24 cellular contexts compared by ENCODE assay signal in the genomic region with DNA sequence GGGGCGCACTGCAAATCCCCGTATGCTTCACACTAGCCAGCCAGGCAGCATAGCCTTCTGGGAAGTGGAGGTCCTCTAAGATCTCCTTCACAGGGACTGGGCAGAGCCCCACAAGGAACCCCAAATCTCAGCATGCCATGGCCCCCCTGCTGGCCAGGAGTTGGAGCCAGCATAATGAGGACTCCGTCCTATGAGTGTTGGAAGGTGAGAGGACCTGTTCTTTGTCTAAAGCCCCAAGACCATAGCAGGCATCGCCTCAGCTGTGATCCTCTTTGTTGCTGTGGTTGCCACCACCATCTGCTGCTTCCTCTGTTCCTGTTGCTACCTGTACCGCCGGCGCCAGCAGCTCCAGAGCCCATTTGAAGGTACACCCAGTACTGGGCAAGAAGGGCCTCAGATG. TPM values are rescaled to one million over a fixed set of nuclear protein-coding genes. Genes with fewer than 3 reads are reported as not detected.
DNase-seq lines count a peak whose midpoint lies in the region; ATAC-seq and TF ChIP-seq lines count a peak whose summit lies in the region.
"Had no signal": no experiment of that assay in that cellular context is flagged by ENCODE, and none has a peak within 500 bp of the region (broad histone marks: within the 10 kb centered on the region; RNA-seq: fewer than 3 reads in every experiment).

No MANE protein-coding gene starts in this region.

- no peak overlapping the region for H3K27ac Mint-ChIP-seq in natural killer cell treated with Interleukin-12 subunit alpha and Interleukin-12 subunit beta and Interleukin-15 and Interleukin-18, amount 100 ng/mL, for 72 hours
- H3K27ac Mint-ChIP-seq in natural killer cell (no peak overlapping the region), chondrocyte (ENCODE audit: unreplicated experiment) (peak overlapping the region; percentile 38), progenitor cell of endocrine pancreas (no peak overlapping the region), Caco-2 (ENCODE audit: unreplicated experiment) (no peak overlapping the region)
- H3K27ac Mint-ChIP-seq: activated CD4-positive, alpha-beta T cell treated with anti-CD3 and anti-CD28 coated beads for 36 hours; activated naive CD4-positive, alpha-beta T cell treated with anti-CD3 and anti-CD28 coated beads, Interleukin-2, amount 50 U/mL, for 24 hours; activated T-helper 1 cell treated with anti-CD3 and anti-CD28 coated beads, Interleukin-12 subunit alpha, Interleukin-12 subunit beta, Interleukin-2, Interleukin-4 antibody, amounts not matched to agents 30 ng/mL and 10 ng/mL and 1 ng/mL, durations not matched to agents 14 hours and 24 hours and 36 hours; stimulated activated naive CD8-positive, alpha-beta T cell treated with anti-CD3 and anti-CD28 coated beads, Interleukin-15, amount 100 ng/mL, for 72 hours had no signal

- H3K27me3 ChIP-seq in Caco-2 (replicated peaks; ENCODE audit: control insufficient read depth, insufficient read depth, low read length) = no peaks in the 10 kb centered on the region
- H3K27me3 ChIP-seq: body of pancreas had no signal

- no peaks in the 10 kb centered on the region for H3K36me3 ChIP-seq in Caco-2 (ENCODE audit: control insufficient read depth, insufficient read depth, low read length)

- peaks cover 21 to 23% of the 10 kb centered on the region in 2 donors for H3K27me3 Mint-ChIP-seq in natural killer cell treated with Interleukin-12 subunit alpha and Interleukin-12 subunit beta and Interleukin-15 and Interleukin-18, amount 100 ng/mL, for 72 hours
- H3K27me3 Mint-ChIP-seq in natural killer cell (ENCODE audit: low read depth in 2 of 2) (peaks cover 6 to 41% of the 10 kb centered on the region in 2 donors), chondrocyte (ENCODE audit: low read depth) (no peaks in the 10 kb centered on the region), progenitor cell of endocrine pancreas (peaks cover 43% of the 10 kb centered on the region), Caco-2 (ENCODE audit: insufficient read depth, unreplicated experiment) (no peaks in the 10 kb centered on the region)

- H3K4me1 Mint-ChIP-seq in natural killer cell treated with Interleukin-12 subunit alpha and Interleukin-12 subunit beta and Interleukin-15 and Interleukin-18, amount 100 ng/mL, for 72 hours (ENCODE audit: low read depth in 2 of 2) = peaks cover 0 to 3% of the 10 kb centered on the region in 2 donors
- H3K4me1 Mint-ChIP-seq in natural killer cell (peaks cover 0 to 5% of the 10 kb centered on the region in 2 donors), chondrocyte (ENCODE audit: low read depth) (peaks cover 52% of the 10 kb centered on the region), progenitor cell of endocrine pancreas (ENCODE audit: low read depth) (peaks cover 2% of the 10 kb centered on the region), Caco-2 (ENCODE audit: low read depth, unreplicated experiment) (peaks cover 10% of the 10 kb centered on the region)

- H3K4me3 Mint-ChIP-seq in natural killer cell treated with Interleukin-12 subunit alpha and Interleukin-12 subunit beta and Interleukin-15 and Interleukin-18, amount 100 ng/mL, for 72 hours = no peak overlapping the region
- H3K4me3 Mint-ChIP-seq in natural killer cell (no peak overlapping the region), chondrocyte (ENCODE audit: unreplicated experiment) (no peak overlapping the region), progenitor cell of endocrine pancreas (ENCODE audit: low read depth) (peak overlapping the region; percentile 29), Caco-2 (ENCODE audit: unreplicated experiment) (no peak overlapping the region)

- ATAC-seq in natural killer cell treated with Interleukin-12 subunit alpha and Interleukin-12 subunit beta and Interleukin-15 and Interleukin-18, amount 100 ng/mL, for 72 hours = no peak
- no peak for ATAC-seq in natural killer cell
- ATAC-seq: activated CD4-positive, alpha-beta T cell treated with anti-CD3 and anti-CD28 coated beads for 36 hours; body of pancreas; naive thymus-derived CD4-positive, alpha-beta T cell; stimulated activated naive CD8-positive, alpha-beta T cell treated with anti-CD3 and anti-CD28 coated beads, Interleukin-15, amount 100 ng/mL, for 72 hours had no signal

- no TSS peak for BruUV-seq in Caco-2 (replicated peaks; lab: Mats Ljungman, UMichigan)

- H3K9me3 ChIP-seq in Caco-2 = no peaks in the 10 kb centered on the region
- H3K9me3 ChIP-seq: body of pancreas had no signal

- peaks cover 8% of the 10 kb centered on the region for H3K4me1 ChIP-seq in Caco-2

- intact Hi-C loops in natural killer cell (cut with micrococcal nuclease) (no loop called here), Caco-2 (cut with micrococcal nuclease; ENCODE audit: unreplicated experiment) (no loop called here)

- peak; percentile 34 for DNase-seq in natural killer cell treated with Interleukin-12 subunit alpha and Interleukin-12 subunit beta and Interleukin-15 and Interleukin-18, amount 100 ng/mL, for 72 hours (ENCODE audit: low spot score)
- DNase-seq in natural killer cell (no peak), chondrocyte (ENCODE audit: low spot score) (no peak), progenitor cell of endocrine pancreas (ENCODE audit: low spot score, unreplicated experiment) (no peak), Caco-2 (no peak), NCI-H128 (lab: John Stamatoyannopoulos, UW; ENCODE audit: unreplicated experiment) (no peak)
- no peak for DNase-seq in stimulated activated CD4-positive, alpha-beta T cell treated with anti-CD3 and anti-CD28 coated beads, Interleukin-4, amount 100 ng/mL, for 1 hour
- no peak for DNase-seq in activated CD4-positive, alpha-beta T cell treated with anti-CD3 and anti-CD28 coated beads, Interleukin-2, amount 50 U/mL, for 48 hours
- DNase-seq: ACHN; activated CD4-positive, alpha-beta T cell treated with anti-CD3 and anti-CD28 coated beads for 36 hours; body of pancreas; cortex of kidney; naive thymus-derived CD4-positive, alpha-beta T cell; NCI-H1092 treated with DMSO at 0.1 percent for 48 hours; NCI-H2029 treated with DMSO at 0.1 percent for 48 hours; NCI-H345; NCI-H774; OCI-M1; stimulated activated CD4-positive, alpha-beta T cell treated with anti-CD3 and anti-CD28 coated beads, Interleukin-12 subunit alpha, Interleukin-12 subunit beta, amount 100 ng/mL, for 4 hours; stimulated activated naive CD8-positive, alpha-beta T cell treated with anti-CD3 and anti-CD28 coated beads, Interleukin-15, amount 100 ng/mL, for 72 hours had no signal

- CTCF ChIA-PET in Caco-2 (lab: Charles Lee) = no interaction called here

- POLR2A ChIA-PET in Caco-2 (lab: Charles Lee) = no interaction called here

- H3K36me3 Mint-ChIP-seq in natural killer cell treated with Interleukin-12 subunit alpha and Interleukin-12 subunit beta and Interleukin-15 and Interleukin-18, amount 100 ng/mL, for 72 hours = no peaks in the 10 kb centered on the region
- no peaks in the 10 kb centered on the region for H3K36me3 Mint-ChIP-seq in natural killer cell
- no peaks in the 10 kb centered on the region for H3K36me3 Mint-ChIP-seq in chondrocyte (ENCODE audit: low read depth)
- H3K36me3 Mint-ChIP-seq in progenitor cell of endocrine pancreas (ENCODE audit: insufficient read depth) = no peaks in the 10 kb centered on the region
- no peaks in the 10 kb centered on the region for H3K36me3 Mint-ChIP-seq in Caco-2 (ENCODE audit: insufficient read depth, unreplicated experiment)
- H3K36me3 Mint-ChIP-seq: activated naive CD4-positive, alpha-beta T cell treated with anti-CD3 and anti-CD28 coated beads, Interleukin-2, amount 50 U/mL, for 24 hours; naive thymus-derived CD4-positive, alpha-beta T cell had no signal

- TF ChIP-seq CTCF in natural killer cell (IDR thresholded peaks at IDR 0.05) (no peak), chondrocyte (IDR thresholded peaks at IDR 0.05) (no peak), progenitor cell of endocrine pancreas (IDR thresholded peaks at IDR 0.05; ENCODE audit: unreplicated experiment) (no peak), Caco-2 (IDR thresholded peaks at IDR 0.05; ENCODE audit: insufficient read depth in 1 of 2, low read depth in 1 of 2, low read length in 1 of 2, severe bottlenecking in 1 of 2, unreplicated experiment in 1 of 2) (no peak)

- no peaks in the 10 kb centered on the region for H3K9me3 Mint-ChIP-seq in natural killer cell treated with Interleukin-12 subunit alpha and Interleukin-12 subunit beta and Interleukin-15 and Interleukin-18, amount 100 ng/mL, for 72 hours
- no peaks in the 10 kb centered on the region for H3K9me3 Mint-ChIP-seq in natural killer cell
- H3K9me3 Mint-ChIP-seq in chondrocyte (ENCODE audit: low read depth) = no peaks in the 10 kb centered on the region
- no peaks in the 10 kb centered on the region for H3K9me3 Mint-ChIP-seq in progenitor cell of endocrine pancreas (ENCODE audit: low read depth)
- H3K9me3 Mint-ChIP-seq in Caco-2 (ENCODE audit: unreplicated experiment) = no peaks in the 10 kb centered on the region
- H3K9me3 Mint-ChIP-seq: activated naive CD4-positive, alpha-beta T cell treated with anti-CD3 and anti-CD28 coated beads, Interleukin-2, amount 50 U/mL, for 24 hours; activated T-helper 1 cell treated with anti-CD3 and anti-CD28 coated beads, Interleukin-12 subunit alpha, Interleukin-12 subunit beta, Interleukin-2, Interleukin-4 antibody, amounts not matched to agents 30 ng/mL and 10 ng/mL and 1 ng/mL, durations not matched to agents 14 hours and 24 hours and 36 hours; stimulated activated naive CD8-positive, alpha-beta T cell treated with anti-CD3 and anti-CD28 coated beads, Interleukin-15, amount 100 ng/mL, for 72 hours had no signal

- no peak overlapping the region for H3K4me3 ChIP-seq in Caco-2 (ENCODE audit: low read depth, low read length)
- H3K4me3 ChIP-seq: body of pancreas had no signal

RNA-seq across cellular contexts. Expression of a gene that starts 1.5 kb away (rescaled TPM):
- 1 to 10 TPM; 2.5 TPM for total RNA-seq in natural killer cell treated with Interleukin-12 subunit alpha and Interleukin-12 subunit beta and Interleukin-15 and Interleukin-18, amount 100 ng/mL, for 72 hours
- 1 to 10 TPM in 1 of 3 donors, under 1 TPM in 1, not detected in 1; 0.54 to 2.0 TPM for total RNA-seq in natural killer cell
- total RNA-seq in chondrocyte = 29.7 to 39.1 TPM (median 37.7 TPM) in 3 replicates
- total RNA-seq in progenitor cell of endocrine pancreas = 6.6 and 7.4 TPM in 2 replicates
- total RNA-seq in Caco-2 (2022) = 1.7 and 3.0 TPM in 2 replicates

RNA-seq across cellular contexts. Expression of a gene that starts 56.1 kb away (rescaled TPM):
- not detected for total RNA-seq in natural killer cell treated with Interleukin-12 subunit alpha and Interleukin-12 subunit beta and Interleukin-15 and Interleukin-18, amount 100 ng/mL, for 72 hours
- total RNA-seq in natural killer cell (not detected), chondrocyte (17.7 to 83.6 TPM (median 80.5 TPM) in 3 replicates), progenitor cell of endocrine pancreas (0.41 and 0.62 TPM in 2 replicates), Caco-2 (2022) (0.11 TPM in 1 of 2 replicates, not detected in the other)
- total RNA-seq: activated CD4-positive, alpha-beta T cell treated with anti-CD3 and anti-CD28 coated beads for 36 hours; activated T-helper 1 cell treated with anti-CD3 and anti-CD28 coated beads, Interleukin-12 subunit alpha, Interleukin-12 subunit beta, Interleukin-2, Interleukin-4 antibody, amounts not matched to agents 30 ng/mL and 10 ng/mL and 1 ng/mL, durations not matched to agents 14 hours and 24 hours and 36 hours; HepG2; naive thymus-derived CD4-positive, alpha-beta T cell; T-helper 1 cell treated with Interleukin-12 subunit alpha and Interleukin-12 subunit beta and Interleukin-4 antibody, amounts not matched to agents 30 ng/mL and 1 ng/mL, for 36 hours had no signal

Comparison
In these comparisons a context has a peak if more than half of its experiments do, and no peak if none do; other contexts are left out.
1. RNA of a gene that starts 56.1 kb away (total RNA-seq): 17.7 to 83.6 TPM in chondrocyte; 0.41 to 0.62 TPM in progenitor cell of endocrine pancreas, 0.11 TPM in Caco-2, not detected in natural killer cell treated with Interleukin-12 subunit alpha and Interleukin-12 subunit beta and Interleukin-15 and Interleukin-18, amount 100 ng/mL, for 72 hours and not detected in natural killer cell; every median in the first group is over 10 times any median in the second.